Comparison of ENCODE assay signal across 27 cellular contexts in genomic region chr19:47587295-47587694, GRCh38. TPM values are rescaled to one million over a fixed set of nuclear protein-coding genes. Genes with fewer than 3 reads are reported as not detected.
DNase-seq lines count a peak whose midpoint lies in the region; ATAC-seq and TF ChIP-seq lines count a peak whose summit lies in the region.
"Had no signal": no experiment of that assay in that cellular context is flagged by ENCODE, and none has a peak within 500 bp of the region (broad histone marks: within the 10 kb centered on the region; RNA-seq: fewer than 3 reads in every experiment).

No MANE protein-coding gene starts in this region.

- WGBS in SK-N-SH (ENCODE audit: low lambda C conversion rate): 65% methylated on average over 4 of the region's 4 CpGs

- H3K4me3 Mint-ChIP-seq in progenitor cell of endocrine pancreas (ENCODE audit: low read depth): no peak overlapping the region
- H3K4me3 Mint-ChIP-seq: activated T-cell treated with anti-CD3 and anti-CD28 coated beads, Interleukin-2, amount 50 U/mL, for 24 hours; T-helper 17 cell had no signal

- no peaks in the 10 kb centered on the region for H3K27me3 Mint-ChIP-seq in progenitor cell of endocrine pancreas
- H3K27me3 Mint-ChIP-seq: activated T-cell treated with anti-CD3 and anti-CD28 coated beads, Interleukin-2, amount 50 U/mL, for 24 hours; T-helper 17 cell had no signal

- ATAC-seq in SK-N-SH treated with all-trans-retinoic acid at 6 μM for 48 hours: no peak
- ATAC-seq: GM12878, HCT116, heart right ventricle, left cardiac atrium, T-helper 17 cell had no signal

- H3F3A ChIP-seq in SK-N-SH (replicated peaks; ENCODE audit: insufficient read depth): peaks cover 7% of the 10 kb centered on the region

- H3K27ac Mint-ChIP-seq in progenitor cell of endocrine pancreas: peak overlapping the region; percentile 64
- H3K27ac Mint-ChIP-seq: activated T-cell treated with anti-CD3 and anti-CD28 coated beads, Interleukin-2, amount 50 U/mL, for 24 hours; T-helper 17 cell had no signal

- no peaks in the 10 kb centered on the region for H3K4me1 Mint-ChIP-seq in progenitor cell of endocrine pancreas (ENCODE audit: low read depth)

- DNase-seq in SK-N-SH (no peak), RPMI7951 (ENCODE audit: low read depth) (peak; percentile 73), fibroblast of mammary gland (ENCODE audit: low read depth) (peak; percentile 75), progenitor cell of endocrine pancreas (ENCODE audit: low spot score, unreplicated experiment) (no peak), SHP77 (lab: John Stamatoyannopoulos, UW) (no peak), medulla oblongata (ENCODE audit: extremely low spot score) (no peak), NCI-H524 treated with DMSO at 0.1 percent for 48 hours (lab: John Stamatoyannopoulos, UW) (no peak)
- DNase-seq: activated CD4-positive, alpha-beta T cell treated with anti-CD3 and anti-CD28 coated beads for 4 hours; activated gamma-delta T cell treated with Interleukin-2 at 50 U/mL for 16 hours; activated T-cell treated with anti-CD3 and anti-CD28 coated beads, Interleukin-2, amount 50 U/mL, for 24 hours; cerebellar nuclear complex; heart right ventricle; KG1; left cardiac atrium; NCI-H1436; NCI-H2081 treated with DMSO at 0.1 percent for 48 hours; NCI-H446; OCI-M1; SJCRH30; stimulated activated naive CD4-positive, alpha-beta T cell; T-helper 17 cell had no signal

- CTCF ChIA-PET in SK-N-SH (lab: Yijun Ruan, JAX): interaction anchor here (1.0 kb wide), 1 partner anchor 111 kb away, joined by 3 read pairs; no protein-coding TSS in a partner anchor

- POLR2A ChIA-PET in SK-N-SH (lab: Yijun Ruan, JAX): no interaction called here

- no peaks in the 10 kb centered on the region for H3K27me3 ChIP-seq in SK-N-SH (ENCODE audit: insufficient read depth)
- H3K27me3 ChIP-seq: heart right ventricle, SJCRH30, suprapubic skin had no signal

- no peaks in the 10 kb centered on the region for H3K9me3 ChIP-seq in SK-N-SH
- H3K9me3 ChIP-seq: prostate gland, suprapubic skin had no signal

- H3K4me1 ChIP-seq in SK-N-SH (ENCODE audit: control insufficient read depth in 1 of 2, insufficient read depth in 2 of 2, low read depth in 1 of 2, low read length in 1 of 2): no peaks in the 10 kb centered on the region
- H3K4me1 ChIP-seq: heart right ventricle, prostate gland, SJCRH30 had no signal

- H3K79me2 ChIP-seq in SK-N-SH (ENCODE audit: insufficient read depth): no peaks in the 10 kb centered on the region

- H3K27ac ChIP-seq in SK-N-SH (ENCODE audit: low read depth in 2 of 2, low read length in 1 of 2): no peak overlapping the region
- H3K27ac ChIP-seq: 22Rv1, heart right ventricle, prostate gland, SJCRH30, suprapubic skin had no signal

- H3K36me3 ChIP-seq in SK-N-SH (replicated peaks in 1 of 2; ENCODE audit: control insufficient read depth in 1 of 2, insufficient read depth in 2 of 2, low read length in 1 of 2): no peaks in the 10 kb centered on the region
- H3K36me3 ChIP-seq: heart right ventricle, prostate gland, SJCRH30, suprapubic skin had no signal

- no peak overlapping the region for H3K9ac ChIP-seq in SK-N-SH

- peaks cover 4% of the 10 kb centered on the region for H3K9me3 Mint-ChIP-seq in progenitor cell of endocrine pancreas (ENCODE audit: low read depth)

- no peak overlapping the region for H3K4me2 ChIP-seq in SK-N-SH

- no peaks in the 10 kb centered on the region for H3K9me2 ChIP-seq in SK-N-SH

- H3K36me3 Mint-ChIP-seq in progenitor cell of endocrine pancreas (ENCODE audit: insufficient read depth): no peaks in the 10 kb centered on the region

- no peak for TF ChIP-seq CTCF in SK-N-SH (IDR thresholded peaks at IDR 0.05)
- TF ChIP-seq CTCF in fibroblast of mammary gland (conservative IDR thresholded peaks at IDR 0.05; ENCODE audit: control insufficient read depth, insufficient read depth, low read depth, low read length): no peak
- no peak for TF ChIP-seq CTCF in progenitor cell of endocrine pancreas (IDR thresholded peaks at IDR 0.05; ENCODE audit: unreplicated experiment)

- no peaks in the 10 kb centered on the region for H4K20me1 ChIP-seq in SK-N-SH (ENCODE audit: insufficient read depth)

- H3K4me3 ChIP-seq in SK-N-SH (ENCODE audit: low read depth in 2 of 2, low read length in 1 of 2): no peak overlapping the region
- H3K4me3 ChIP-seq in fibroblast of mammary gland (ENCODE audit: control insufficient read depth, low read depth, low read length): no peak overlapping the region
- H3K4me3 ChIP-seq: GM12878, heart right ventricle, prostate gland, SJCRH30, suprapubic skin had no signal

- no peak overlapping the region for H2AFZ ChIP-seq in SK-N-SH (ENCODE audit: low read depth)

- no peak for TF ChIP-seq RAD21 in SK-N-SH (IDR thresholded peaks at IDR 0.05; ENCODE audit: low read length)

- no peak for TF ChIP-seq EP300 in SK-N-SH (IDR thresholded peaks at IDR 0.05; ENCODE audit: borderline replicate concordance in 1 of 2, low read depth in 1 of 2, low read length in 1 of 2)

TF ChIP-seq in SK-N-SH, 30 proteins besides CTCF, POLR2A, EP300 and RAD21:
- no peak for TF ChIP-seq MEF2A (IDR thresholded peaks at IDR 0.05; ENCODE audit: borderline replicate concordance, low read depth)
- no peak for TF ChIP-seq ZBTB33 (IDR thresholded peaks at IDR 0.05; ENCODE audit: borderline replicate concordance, low read depth)
- peak; percentile 25; the same call in 1 of the 2 replicates for TF ChIP-seq TCF12 (IDR thresholded peaks at IDR 0.05)

TF ChIP-seq in SK-N-SH treated with all-trans-retinoic acid at 6 μM for 48 hours, 23 proteins besides CTCF, POLR2A, EP300 and RAD21 (continues in another document):
- TF ChIP-seq ZNF70 (CRISPR knock-in tag; IDR thresholded peaks at IDR 0.05) (no peak), ZFP30 (CRISPR knock-in tag; IDR thresholded peaks at IDR 0.05) (no peak), ARNTL (CRISPR knock-in tag; IDR thresholded peaks at IDR 0.05; ENCODE audit: borderline replicate concordance, low read depth) (no peak), CSRNP3 (CRISPR knock-in tag; IDR thresholded peaks at IDR 0.05) (no peak), POU6F1 (CRISPR knock-in tag; IDR thresholded peaks at IDR 0.05; ENCODE audit: borderline replicate concordance, low read depth) (no peak), PATZ1 (CRISPR knock-in tag; IDR thresholded peaks at IDR 0.05; ENCODE audit: borderline replicate concordance) (no peak), ZC3H10 (CRISPR knock-in tag; IDR thresholded peaks at IDR 0.05) (no peak), GLIS3 (CRISPR knock-in tag; IDR thresholded peaks at IDR 0.05) (no peak), ESRRG (CRISPR knock-in tag; IDR thresholded peaks at IDR 0.05) (no peak)

RNA-seq across cellular contexts. Expression of gene ZNF541, which starts 14.3 kb away (rescaled TPM):
- polyA plus RNA-seq in SK-N-SH (2012; rRNA removed): 0.08 TPM in 2 replicates
- 0.05 and 0.10 TPM in 2 replicates for polyA plus RNA-seq in SK-N-SH (2012; cell fraction: cytosol; rRNA removed)
- polyA plus RNA-seq in SK-N-SH (2012; cell fraction: nucleus; rRNA removed): 0.20 and 0.36 TPM in 2 replicates
- total RNA-seq in RPMI7951 (2014; rRNA removed; shearing (Covaris generic)): not detected in 2 replicates
- not detected in 2 replicates for total RNA-seq in progenitor cell of endocrine pancreas
- total RNA-seq: SJCRH30 had no signal

RNA-seq across cellular contexts. Expression of gene BICRA, which starts 21.6 kb away (rescaled TPM):
- polyA plus RNA-seq in SK-N-SH (2012; rRNA removed): 0.75 and 1.4 TPM in 2 replicates
- polyA plus RNA-seq in SK-N-SH (2012; cell fraction: cytosol; rRNA removed): 1.8 and 2.3 TPM in 2 replicates
- polyA plus RNA-seq in SK-N-SH (2012; cell fraction: nucleus; rRNA removed): 8.4 and 12.8 TPM in 2 replicates
- 2.8 and 4.4 TPM in 2 replicates for total RNA-seq in RPMI7951 (2014; rRNA removed; shearing (Covaris generic))
- 31.9 and 37.4 TPM in 2 replicates for total RNA-seq in progenitor cell of endocrine pancreas

Comparison
In these comparisons a context has a peak if more than half of its experiments do, and no peak if none do; other contexts are left out.
1. DNase-seq: peak in RPMI7951 (single experiment) and fibroblast of mammary gland (single experiment); none in SK-N-SH (single experiment), progenitor cell of endocrine pancreas (single experiment), SHP77 (0 of 2), medulla oblongata (single experiment) and NCI-H524 treated with DMSO at 0.1 percent for 48 hours (single experiment).